Comparison of ENCODE assay signal across 1 cellular context in genomic region chr2:165469417-165469816, GRCh38.
TF ChIP-seq lines count a peak whose summit lies in the region.

Gene CSRNP3, plus strand, starts transcription at chr2:165469698. Its CDS starts 125,368 bp downstream, at chr2:165595066.

TF ChIP-seq in SK-N-SH treated with all-trans-retinoic acid at 6 μM for 48 hours, 23 proteins besides CTCF, POLR2A, EP300 and RAD21 (continued from another document):
- no peak for TF ChIP-seq TSHZ2 (CRISPR knock-in tag; IDR thresholded peaks at IDR 0.05)
- no peak for TF ChIP-seq PPARA (CRISPR knock-in tag; IDR thresholded peaks at IDR 0.05; ENCODE audit: borderline replicate concordance)
- TF ChIP-seq ESRRG (CRISPR knock-in tag; IDR thresholded peaks at IDR 0.05): no peak
- no peak for TF ChIP-seq RARB (CRISPR knock-in tag; IDR thresholded peaks at IDR 0.05)
- TF ChIP-seq OSR1 (CRISPR knock-in tag; IDR thresholded peaks at IDR 0.05): no peak
- TF ChIP-seq GLIS3 (CRISPR knock-in tag; IDR thresholded peaks at IDR 0.05): no peak
- no peak for TF ChIP-seq ZNF565 (CRISPR knock-in tag; conservative IDR thresholded peaks at IDR 0.05; ENCODE audit: low read depth)
- TF ChIP-seq TOX (CRISPR knock-in tag; IDR thresholded peaks at IDR 0.05; ENCODE audit: borderline replicate concordance): no peak
- TF ChIP-seq PATZ1 (CRISPR knock-in tag; IDR thresholded peaks at IDR 0.05; ENCODE audit: borderline replicate concordance): no peak
